Comparison of ENCODE assay signal across 10 cellular contexts in genomic region chr15:89782619-89782950, GRCh38. TPM values are rescaled to one million over a fixed set of nuclear protein-coding genes. Genes with fewer than 3 reads are reported as not detected.
DNase-seq lines count a peak whose midpoint lies in the region; TF ChIP-seq lines count a peak whose summit lies in the region.
"Not testable (repeated sequence)": the region's sequence is repeated elsewhere in the genome, so short reads cannot be mapped to it uniquely, and the experiment has no call there.
"Had no signal": no experiment of that assay in that cellular context is flagged by ENCODE, and none has a peak within 500 bp of the region (broad histone marks: within the 10 kb centered on the region; RNA-seq: fewer than 3 reads in every experiment).

No MANE protein-coding gene starts in this region.

- peaks cover 67% of the 10 kb centered on the region for H3K4me1 ChIP-seq in OCI-LY3 (ENCODE audit: low read length)
- peaks cover 0 to 14% of the 10 kb centered on the region in 2 donors for H3K4me1 ChIP-seq in adrenal gland (replicated peaks in 1 of 2)
- H3K4me1 ChIP-seq in osteoblast (ENCODE audit: insufficient read depth, low read length) = peaks cover 10% of the 10 kb centered on the region
- H3K4me1 ChIP-seq in suprapubic skin = peaks cover 47% of the 10 kb centered on the region

- H3K4me2 ChIP-seq in OCI-LY3 (ENCODE audit: low read length) = peak overlapping the region; percentile 60
- peak overlapping the region; percentile 55 for H3K4me2 ChIP-seq in osteoblast (ENCODE audit: insufficient read depth, low read length)

- WGBS in adrenal gland, 4 donors = 94 to 97% (median 96%) methylated on average over 9 of the region's 9 CpGs
- 63% methylated on average over 9 of the region's 9 CpGs for WGBS in suprapubic skin

- H3K27me3 Mint-ChIP-seq in Calu3 (ENCODE audit: unreplicated experiment); chondrocyte (ENCODE audit: low read depth): not testable (repeated sequence)

- not testable (repeated sequence) for H2AFZ ChIP-seq in OCI-LY3 (ENCODE audit: low read depth, low read length); osteoblast (ENCODE audit: low read length)

- not testable (repeated sequence) for H3K36me3 ChIP-seq in OCI-LY3 (replicated peaks; ENCODE audit: low read depth, low read length); adrenal gland (replicated peaks in 1 of 2); suprapubic skin
- H3K36me3 ChIP-seq in osteoblast (ENCODE audit: insufficient read depth, low read length) = peaks cover 27% of the 10 kb centered on the region

- H3K27ac ChIP-seq in OCI-LY3 (ENCODE audit: low read length) (peak overlapping the region; percentile 89), adrenal gland (peak overlapping the region in 4 of 5 donors; percentile 34 to 81 (median 74)), osteoblast (ENCODE audit: low read depth, low read length) (peak overlapping the region; percentile 19), suprapubic skin (peak overlapping the region; percentile 71)

- not testable (repeated sequence) for H3K27me3 ChIP-seq in OCI-LY3 (ENCODE audit: low read depth, low read length); adrenal gland; osteoblast (ENCODE audit: insufficient read depth, low read length); suprapubic skin

- not testable (repeated sequence) for TF ChIP-seq EP300 in suprapubic skin (IDR thresholded peaks at IDR 0.05)

- not testable (repeated sequence) for H3K79me2 ChIP-seq in OCI-LY3 (ENCODE audit: low read length); osteoblast (ENCODE audit: insufficient read depth, low read length)

- H3K4me3 Mint-ChIP-seq in Calu3 (ENCODE audit: low read depth, unreplicated experiment); chondrocyte (ENCODE audit: unreplicated experiment): not testable (repeated sequence)

- not testable (repeated sequence) for H3K9me3 Mint-ChIP-seq in Calu3 (ENCODE audit: low read depth, unreplicated experiment); chondrocyte (ENCODE audit: low read depth)

- peak overlapping the region; percentile 63 for H3K27ac Mint-ChIP-seq in Calu3 (ENCODE audit: unreplicated experiment)
- H3K27ac Mint-ChIP-seq in chondrocyte (ENCODE audit: unreplicated experiment) = not testable (repeated sequence)

- BruUV-seq in Calu3 (replicated peaks; lab: Mats Ljungman, UMichigan) = not testable (repeated sequence)

- DNase-seq in Calu3; adrenal gland; osteoblast (ENCODE audit: insufficient read length, low spot score, missing footprints); suprapubic skin (ENCODE audit: low spot score in 2 of 2): not testable (repeated sequence)
- DNase-seq in chondrocyte (ENCODE audit: low spot score) (peak; percentile 7), cardiac septum (ENCODE audit: low spot score) (peak; percentile 6)

- H4K20me1 ChIP-seq in OCI-LY3 (ENCODE audit: insufficient read depth, low read length); osteoblast (ENCODE audit: insufficient read depth, low read length): not testable (repeated sequence)

- peaks cover 53% of the 10 kb centered on the region for H3K4me1 Mint-ChIP-seq in Calu3 (ENCODE audit: low read depth, unreplicated experiment)
- H3K4me1 Mint-ChIP-seq in chondrocyte (ENCODE audit: low read depth) = peaks cover 21% of the 10 kb centered on the region

- not testable (repeated sequence) for TF ChIP-seq POLR2A in adrenal gland (IDR thresholded peaks at IDR 0.05); suprapubic skin (IDR thresholded peaks at IDR 0.05)

- not testable (repeated sequence) for TF ChIP-seq CTCF in Calu3 (IDR thresholded peaks at IDR 0.05; ENCODE audit: unreplicated experiment); OCI-LY3 (IDR thresholded peaks at IDR 0.05; ENCODE audit: low read depth, low read length); adrenal gland (IDR thresholded peaks at IDR 0.05); chondrocyte (IDR thresholded peaks at IDR 0.05); osteoblast (IDR thresholded peaks at IDR 0.05; ENCODE audit: extremely low read depth, low read depth, low read length); suprapubic skin (IDR thresholded peaks at IDR 0.05)

- H3K4me3 ChIP-seq in OCI-LY3 (ENCODE audit: low read length) = peak overlapping the region; percentile 14
- H3K4me3 ChIP-seq in adrenal gland; osteoblast (ENCODE audit: insufficient read depth, low read length); suprapubic skin: not testable (repeated sequence)

- intact Hi-C loops in Calu3 (cut with micrococcal nuclease; ENCODE audit: unreplicated experiment); adrenal gland (cut with DNase I); cardiac septum (cut with DNase I): not testable (repeated sequence)

- CTCF ChIA-PET in Calu3 (lab: Charles Lee) = interaction anchor here (1.0 kb wide), 1 partner anchor 65 kb away, joined by 3 read pairs; no protein-coding TSS in a partner anchor

- peaks cover 12% of the 10 kb centered on the region for H3K36me3 Mint-ChIP-seq in Calu3 (ENCODE audit: insufficient read depth, unreplicated experiment)
- not testable (repeated sequence) for H3K36me3 Mint-ChIP-seq in chondrocyte (ENCODE audit: low read depth)

- H3K9ac ChIP-seq in OCI-LY3 (ENCODE audit: low read length) = peak overlapping the region; percentile 74

- not testable (repeated sequence) for H3K9me3 ChIP-seq in OCI-LY3 (ENCODE audit: insufficient read depth, low read length); adrenal gland (replicated peaks in 1 of 3); osteoblast (ENCODE audit: low read depth, low read length); suprapubic skin

RNA-seq across cellular contexts. Expression of gene MESP2, which starts 6.5 kb away (rescaled TPM):
- total RNA-seq in Calu3 (2022) (not detected in 2 replicates), adrenal gland (1 to 10 TPM in 1 of 8 donors, under 1 TPM in 4, not detected in 3; 0.34 to 1.7 (median 0.72) TPM), chondrocyte (0.25 to 0.51 TPM (median 0.36 TPM) in 3 replicates), cardiac septum (0.19 TPM), osteoblast (0.72 and 1.5 TPM in 2 replicates), suprapubic skin (1 to 10 TPM in 1 of 4 donors, not detected in 3; 1.1 TPM)
- polyA plus RNA-seq in adrenal gland = under 1 TPM; 0.37 to 0.57 (median 0.40) TPM
- total RNA-seq: CD4-positive, alpha-beta memory T cell; HepG2; SJCRH30 had no signal
- polyA plus RNA-seq: CD4-positive, alpha-beta memory T cell; HepG2 had no signal

RNA-seq across cellular contexts. Expression of gene MESP1, which starts 31.5 kb away (rescaled TPM):
- 5.3 and 5.9 TPM in 2 replicates for total RNA-seq in Calu3 (2022)
- total RNA-seq in adrenal gland = 1 to 10 TPM; 3.9 to 8.1 (median 6.2) TPM
- polyA plus RNA-seq in adrenal gland = 10 to 100 TPM in 1 of 3 donors, 1 to 10 TPM in 1, under 1 TPM in 1; 0.46 to 11.7 (median 4.3) TPM
- total RNA-seq in chondrocyte = 0.97 to 2.7 TPM (median 2.1 TPM) in 3 replicates
- 0.86 TPM for total RNA-seq in cardiac septum
- total RNA-seq in osteoblast = under 0.01 TPM in 2 replicates
- 1 to 10 TPM in 2 of 4 donors, under 1 TPM in 2; 0.49 to 1.9 (median 0.89) TPM for total RNA-seq in suprapubic skin
- total RNA-seq: HepG2, SJCRH30 had no signal
- polyA plus RNA-seq: HepG2 had no signal

RNA-seq across cellular contexts. Expression of gene ANPEP, which starts 32.1 kb away (rescaled TPM):
- total RNA-seq in Calu3 (2022) (0.68 and 1.8 TPM in 2 replicates), adrenal gland (10 to 100 TPM in 5 of 8 donors, 1 to 10 TPM in 3; 5.2 to 26.7 (median 15.3) TPM), chondrocyte (46.5 to 64.9 TPM (median 48.1 TPM) in 3 replicates), cardiac septum (4.3 TPM), osteoblast (87.9 and 98.7 TPM in 2 replicates), suprapubic skin (10 to 100 TPM; 14.2 to 25.1 (median 19.0) TPM)
- polyA plus RNA-seq in adrenal gland = 10 to 100 TPM in 2 of 3 donors, 1 to 10 TPM in 1; 5.5 to 35.8 (median 17.5) TPM
- polyA plus RNA-seq: CD4-positive, alpha-beta memory T cell had no signal

Comparison
In these comparisons a context has a peak if more than half of its experiments do, and no peak if none do; other contexts are left out.
1. H3K27ac ChIP-seq: peak in every context shown above with its lines; median percentile 89 in OCI-LY3; 74 in adrenal gland; 71 in suprapubic skin; 19 in osteoblast.